ENCODE assay signal across 23 cellular contexts in genomic region chr12:116126610-116127009, GRCh38.
DNase-seq lines count a peak whose midpoint lies in the region; ATAC-seq and TF ChIP-seq lines count a peak whose summit lies in the region.
"Had no signal": no experiment of that assay in that cellular context is flagged by ENCODE, and none has a peak within 500 bp of the region (broad histone marks: within the 10 kb centered on the region; RNA-seq: fewer than 3 reads in every experiment).

No MANE protein-coding gene starts in this region.

- no TSS peak for BruUV-seq in IMR-90 (replicated peaks; lab: Mats Ljungman, UMichigan)

- H3K4me1 ChIP-seq in IMR-90 (ENCODE audit: control insufficient read depth, insufficient read depth, low read length) (peaks cover 22% of the 10 kb centered on the region), mesenchymal stem cell (ENCODE audit: control insufficient read depth, insufficient read depth, low read depth, low read length) (peaks cover 4% of the 10 kb centered on the region)

- POLR2A ChIA-PET in IMR-90 (lab: Charles Lee; ENCODE audit: unreplicated experiment): no interaction called here

- no peak overlapping the region for H3K23ac ChIP-seq in IMR-90 (ENCODE audit: low read depth, low read length)
- H3K23ac ChIP-seq in mesenchymal stem cell (ENCODE audit: low read length in 2 of 2): no peak overlapping the region

- H2AK9ac ChIP-seq in IMR-90 (replicated peaks; ENCODE audit: low read depth, low read length, poor library complexity): no peak overlapping the region

- H3K27ac ChIP-seq in IMR-90 (ENCODE audit: insufficient read depth, low read length) (no peak overlapping the region), mesenchymal stem cell (ENCODE audit: low read length, poor library complexity, severe bottlenecking) (no peak overlapping the region)
- H3K27ac ChIP-seq: heart right ventricle, SJSA1, thoracic aorta, vagina had no signal

- H3K9me3 ChIP-seq in IMR-90 (ENCODE audit: control insufficient read depth, insufficient read depth, low read length) (no peaks in the 10 kb centered on the region), mesenchymal stem cell (ENCODE audit: control insufficient read depth, low read length) (no peaks in the 10 kb centered on the region)
- H3K9me3 ChIP-seq: esophagus muscularis mucosa, heart right ventricle, SJSA1, thoracic aorta, vagina had no signal

- CTCF ChIA-PET in IMR-90 (lab: Yijun Ruan, JAX): no interaction called here

- H2BK5ac ChIP-seq in IMR-90 (ENCODE audit: low read depth, low read length, poor library complexity, severe bottlenecking): no peak overlapping the region
- no peak overlapping the region for H2BK5ac ChIP-seq in mesenchymal stem cell (ENCODE audit: low read depth, low read length, poor library complexity, severe bottlenecking)

- H2BK20ac ChIP-seq in IMR-90 (ENCODE audit: low read depth, low read length): no peak overlapping the region

- H2BK120ac ChIP-seq in IMR-90 (ENCODE audit: low read depth, low read length) (no peak overlapping the region), mesenchymal stem cell (ENCODE audit: low read depth, low read length) (no peak overlapping the region)

- dilution Hi-C loops in IMR-90 (cut with HindIII; ENCODE audit: low sequenced_read_pairs, unreplicated experiment): no loop called here

- H3K4ac ChIP-seq in IMR-90 (ENCODE audit: low read depth, low read length): no peak overlapping the region
- H3K4ac ChIP-seq in mesenchymal stem cell (ENCODE audit: low read depth in 1 of 2, low read length in 2 of 2): no peak overlapping the region

- no peaks in the 10 kb centered on the region for H3K27me3 ChIP-seq in IMR-90 (ENCODE audit: control insufficient read depth, insufficient read depth, low read length)
- H3K27me3 ChIP-seq in mesenchymal stem cell (ENCODE audit: control insufficient read depth in 1 of 2, insufficient read depth in 1 of 2, low read length in 2 of 2): no peaks in the 10 kb centered on the region
- H3K27me3 ChIP-seq: esophagus muscularis mucosa, heart right ventricle, SJSA1, vagina had no signal

- H3K9me1 ChIP-seq in IMR-90 (ENCODE audit: insufficient read depth, low read length): peaks cover 16% of the 10 kb centered on the region

- H3K9ac ChIP-seq in IMR-90 (ENCODE audit: low read depth, low read length): no peak overlapping the region
- no peak overlapping the region for H3K9ac ChIP-seq in mesenchymal stem cell (ENCODE audit: low read length)

- no peak overlapping the region for H3K4me3 ChIP-seq in AG10803 (ENCODE audit: low read length)
- no peak overlapping the region for H3K4me3 ChIP-seq in IMR-90 (ENCODE audit: insufficient read depth, low read depth, low read length)
- peak overlapping the region in 1 of 2 experiments; percentile 55 for H3K4me3 ChIP-seq in mesenchymal stem cell (ENCODE audit: insufficient read depth in 1 of 2, low read depth in 1 of 2, low read length in 2 of 2)
- H3K4me3 ChIP-seq: esophagus muscularis mucosa, heart right ventricle, SJSA1, thoracic aorta, vagina had no signal

- no peak overlapping the region for H4K5ac ChIP-seq in IMR-90 (ENCODE audit: low read depth, low read length)

- no peaks in the 10 kb centered on the region for H3K36me3 ChIP-seq in IMR-90 (ENCODE audit: control insufficient read depth, insufficient read depth, low read length)
- H3K36me3 ChIP-seq in mesenchymal stem cell (ENCODE audit: control insufficient read depth in 1 of 2, insufficient read depth in 2 of 2, low read depth in 1 of 2, low read length in 2 of 2): no peaks in the 10 kb centered on the region
- H3K36me3 ChIP-seq: esophagus muscularis mucosa, heart right ventricle, SJSA1, thoracic aorta, vagina had no signal

- 0 out of 2 replicates have a peak overlapping the region, but pooled peaks have one; percentile 3 for H3K4me2 ChIP-seq in IMR-90 (ENCODE audit: low read depth, low read length)
- no peak overlapping the region for H3K4me2 ChIP-seq in mesenchymal stem cell (ENCODE audit: low read length, poor library complexity, severe bottlenecking)

- H4K91ac ChIP-seq in IMR-90 (ENCODE audit: insufficient read depth, low read depth, low read length): no peak overlapping the region
- H4K91ac ChIP-seq in mesenchymal stem cell (ENCODE audit: low read length): no peak overlapping the region

- TF ChIP-seq RAD21 in IMR-90 (IDR thresholded peaks at IDR 0.05; ENCODE audit: low read length): no peak

- intact Hi-C loops in IMR-90 (cut with micrococcal nuclease): no loop called here

- no peak overlapping the region for H2AK5ac ChIP-seq in IMR-90 (ENCODE audit: low read depth, low read length)
- H2AK5ac ChIP-seq in mesenchymal stem cell (ENCODE audit: low read length, severe bottlenecking): no peak overlapping the region

- H4K20me1 ChIP-seq in IMR-90 (ENCODE audit: insufficient read depth, low read length): peaks cover 68% of the 10 kb centered on the region

- in situ Hi-C loops in IMR-90 (cut with MboI; ENCODE audit: low sequenced_read_pairs): no loop called here

- DNase-seq in AG10803 (ENCODE audit: low read depth): peak; percentile 52
- peak; percentile 62 for DNase-seq in IMR-90
- DNase-seq in dedifferentiated amniotic fluid mesenchymal stem cell (ENCODE audit: extremely low spot score): peak; percentile 54
- peak; percentile 52 for DNase-seq in mesenchymal stem cell
- DNase-seq in NCI-H69 (lab: John Stamatoyannopoulos, UW): no peak
- DNase-seq: activated CD4-positive, alpha-beta T cell treated with anti-CD3 and anti-CD28 coated beads, Interleukin-2, amount 10 ng/mL, durations not matched to agents 7 days and 5 days; activated naive CD8-positive, alpha-beta T cell treated with anti-CD3 and anti-CD28 coated beads for 36 hours; CD4-positive, alpha-beta memory T cell; effector memory CD8-positive, alpha-beta T cell; heart right ventricle; NCI-H1048; NCI-H187; NCI-H748 treated with DMSO at 0.1 percent for 48 hours; stimulated activated CD4-positive, alpha-beta T cell treated with anti-CD3 and anti-CD28 coated beads, Interleukin-1b, Interleukin-23, amount 100 ng/mL, for 48 hours; stimulated activated naive B cell treated with anti-CD40 and anti-IgM and Interleukin-4, amounts not matched to agents 10 μg/mL and 1 μg/mL and 100 μg/mL, for 72 hours; T-helper 2 cell had no signal

- H3K56ac ChIP-seq in IMR-90 (ENCODE audit: extremely low read depth, insufficient read depth, low read length): no peak overlapping the region

- no peak overlapping the region for H2BK12ac ChIP-seq in mesenchymal stem cell (ENCODE audit: low read length in 2 of 2)

- H2BK15ac ChIP-seq in IMR-90 (ENCODE audit: low read depth, low read length) (no peak overlapping the region), mesenchymal stem cell (ENCODE audit: low read depth, poor library complexity, severe bottlenecking) (no peak overlapping the region)

- TF ChIP-seq CTCF in AG10803 (conservative IDR thresholded peaks at IDR 0.05; ENCODE audit: low read length): no peak
- no peak for TF ChIP-seq CTCF in IMR-90 (conservative IDR thresholded peaks at IDR 0.05; ENCODE audit: low read depth, low read length)

- H4K8ac ChIP-seq in IMR-90 (ENCODE audit: low read depth in 2 of 2, low read length in 2 of 2) (no peak overlapping the region), mesenchymal stem cell (ENCODE audit: low read length) (no peak overlapping the region)

- ATAC-seq in IMR-90 (ENCODE audit: low read depth) (peak; percentile 59), HG02759 (IDR thresholded peaks at IDR 0.05; ENCODE audit: unreplicated experiment) (no peak), HG03196 (IDR thresholded peaks at IDR 0.05; ENCODE audit: unreplicated experiment) (no peak), HG03025 (IDR thresholded peaks at IDR 0.05; ENCODE audit: low FRiP score, unreplicated experiment) (no peak)
- ATAC-seq: effector memory CD8-positive, alpha-beta T cell; stimulated activated naive B cell treated with anti-CD40 and anti-IgM and Interleukin-4, amounts not matched to agents 10 μg/mL and 1 μg/mL and 100 μg/mL, for 72 hours had no signal

- peaks cover 26 to 64% of the 10 kb centered on the region in 2 experiments for H3K79me1 ChIP-seq in IMR-90 (ENCODE audit: low read depth in 1 of 2, low read length in 2 of 2)
- peaks cover 4% of the 10 kb centered on the region for H3K79me1 ChIP-seq in mesenchymal stem cell (replicated peaks; ENCODE audit: low read length, poor library complexity, severe bottlenecking)

- H3K18ac ChIP-seq in IMR-90 (ENCODE audit: low read depth, low read length) (no peak overlapping the region), mesenchymal stem cell (ENCODE audit: low read depth in 1 of 2, low read length in 2 of 2) (no peak overlapping the region)

- H2AFZ ChIP-seq in IMR-90 (replicated peaks; ENCODE audit: low read length, poor library complexity) (no peak overlapping the region), mesenchymal stem cell (ENCODE audit: low read depth, low read length) (no peak overlapping the region)

- no peak for TF ChIP-seq POLR2A in IMR-90 (IDR thresholded peaks at IDR 0.05; ENCODE audit: low read depth, low read length)

- H3K14ac ChIP-seq in IMR-90 (replicated peaks; ENCODE audit: low read depth, low read length): no peak overlapping the region
- no peak overlapping the region for H3K14ac ChIP-seq in mesenchymal stem cell (ENCODE audit: low read length in 2 of 2)

TF ChIP-seq in IMR-90, 13 proteins besides CTCF, POLR2A, EP300 and RAD21:
- TF ChIP-seq CEBPB (IDR thresholded peaks at IDR 0.05; ENCODE audit: low read depth, low read length) (peak; percentile 78), MAFK (IDR thresholded peaks at IDR 0.05; ENCODE audit: low read depth, low read length) (no peak)
